In the genomic region with DNA sequence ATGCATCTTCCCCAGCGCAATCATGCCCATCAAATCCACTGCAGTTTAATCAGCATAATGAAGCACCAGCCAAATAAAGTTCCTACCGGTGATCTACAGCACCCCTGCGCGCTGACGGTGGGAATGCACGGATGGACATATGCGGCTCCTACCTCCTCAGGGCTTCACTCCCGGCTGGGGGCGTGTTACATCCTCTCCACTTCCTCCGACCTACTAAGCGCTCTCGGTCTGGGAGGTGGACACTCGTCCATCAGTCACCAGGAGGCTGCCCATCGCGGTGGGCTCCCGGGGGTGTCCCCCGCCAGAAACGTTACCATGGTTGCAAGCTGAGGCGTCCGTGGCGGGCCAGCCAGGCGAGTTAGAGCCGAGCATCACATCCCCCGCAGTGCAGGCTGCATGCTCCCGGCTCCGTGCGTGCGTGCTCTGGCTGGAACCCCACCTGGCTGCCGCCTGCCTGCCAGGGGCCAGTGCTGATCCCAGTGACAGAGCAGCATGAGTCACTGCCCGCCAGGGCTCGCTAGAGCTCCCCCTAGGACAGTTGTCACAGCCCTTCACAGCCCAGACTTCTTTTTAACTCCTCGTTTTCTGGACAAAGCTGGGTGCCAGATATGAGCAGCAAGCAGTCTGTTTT, we compare ENCODE assay signal across 8 cellular contexts.
DNase-seq lines count a peak whose midpoint lies in the region; ATAC-seq and TF ChIP-seq lines count a peak whose summit lies in the region.

No MANE protein-coding gene starts in this region.

- H3K4me3 Mint-ChIP-seq in chondrocyte (ENCODE audit: unreplicated experiment): peak overlapping the region; percentile 62

- peaks cover 7 to 14% of the 10 kb centered on the region in 2 donors for H3K4me1 ChIP-seq in thoracic aorta (ENCODE audit: control insufficient read depth in 1 of 2, low read depth in 2 of 2)

- H3K36me3 Mint-ChIP-seq in chondrocyte (ENCODE audit: low read depth): no peaks in the 10 kb centered on the region

- no peaks in the 10 kb centered on the region for H3K9me3 ChIP-seq in thoracic aorta

- H3K36me3 ChIP-seq in GM06990 (ENCODE audit: control insufficient read depth, insufficient read depth, low read length) (no peaks in the 10 kb centered on the region; the same call in none of the 2 replicates), thoracic aorta (no peaks in the 10 kb centered on the region)

- TF ChIP-seq CTCF in GM06990 (IDR thresholded peaks at IDR 0.05; ENCODE audit: insufficient read depth, low read length, poor library complexity, severe bottlenecking) (peak; percentile 34), chondrocyte (IDR thresholded peaks at IDR 0.05) (peak; percentile 79), thoracic aorta (IDR thresholded peaks at IDR 0.05) (no peak)

- H3K27me3 ChIP-seq in GM06990 (replicated peaks; ENCODE audit: control insufficient read depth, insufficient read depth, low read length) (no peaks in the 10 kb centered on the region), thoracic aorta (replicated peaks; ENCODE audit: insufficient read depth) (no peaks in the 10 kb centered on the region)

- H3K27ac ChIP-seq in thoracic aorta: no peak overlapping the region

- no peaks in the 10 kb centered on the region for H3K27me3 Mint-ChIP-seq in chondrocyte (ENCODE audit: low read depth)

- no peak for ATAC-seq in thoracic aorta (ENCODE audit: insufficient number of reproducible peaks, low FRiP score, low read depth)
- no peak for ATAC-seq in HG03378 (IDR thresholded peaks at IDR 0.05; ENCODE audit: unreplicated experiment)
- ATAC-seq in GM21529 (IDR thresholded peaks at IDR 0.05; ENCODE audit: unreplicated experiment): no peak

- peaks cover 4% of the 10 kb centered on the region for H3K9me3 Mint-ChIP-seq in chondrocyte (ENCODE audit: low read depth)

- H3K4me1 Mint-ChIP-seq in chondrocyte (ENCODE audit: low read depth): peaks cover 18% of the 10 kb centered on the region

- no peak overlapping the region for H3K4me3 ChIP-seq in GM06990 (replicated peaks; ENCODE audit: low read depth, low read length)
- H3K4me3 ChIP-seq in thoracic aorta: peak overlapping the region; percentile 59

- H3K27ac Mint-ChIP-seq in chondrocyte (ENCODE audit: unreplicated experiment): no peak overlapping the region

- peak; percentile 13 for DNase-seq in GM06990 (ENCODE audit: extremely low read depth, insufficient read length)
- peak; percentile 20 for DNase-seq in NCI-H1694 (lab: John Stamatoyannopoulos, UW)
- DNase-seq in chondrocyte (ENCODE audit: low spot score): no peak
- DNase-seq in left kidney (ENCODE audit: low read depth, low spot score): peak; percentile 93
- DNase-seq in thoracic aorta (ENCODE audit: low spot score): no peak
- DNase-seq in GDM1 (lab: John Stamatoyannopoulos, UW): no peak

Comparison
In these comparisons a context has a peak if more than half of its experiments do, and no peak if none do; other contexts are left out.
1. DNase-seq: peak in GM06990 (single experiment), NCI-H1694 (single experiment) and left kidney (single experiment); none in chondrocyte (single experiment), thoracic aorta (single experiment) and GDM1 (single experiment).